Comparison of ENCODE assay signal across 4 cellular contexts in genomic region chr12:54098644-54099043, GRCh38. TPM values are rescaled to one million over a fixed set of nuclear protein-coding genes. Genes with fewer than 3 reads are reported as not detected.
"Had no signal": no experiment of that assay in that cellular context is flagged by ENCODE, and none has a peak within 500 bp of the region (broad histone marks: within the 10 kb centered on the region; RNA-seq: fewer than 3 reads in every experiment).

No MANE protein-coding gene starts in this region.

RNA-seq across cellular contexts. Expression of gene HOXC4, which starts 45.0 kb away (rescaled TPM):
- total RNA-seq: occipital lobe, osteocyte, pulmonary artery endothelial cell had no signal
- polyA plus RNA-seq: neural cell had no signal
